Comparison of ENCODE assay signal across 1 cellular context in the genomic region with DNA sequence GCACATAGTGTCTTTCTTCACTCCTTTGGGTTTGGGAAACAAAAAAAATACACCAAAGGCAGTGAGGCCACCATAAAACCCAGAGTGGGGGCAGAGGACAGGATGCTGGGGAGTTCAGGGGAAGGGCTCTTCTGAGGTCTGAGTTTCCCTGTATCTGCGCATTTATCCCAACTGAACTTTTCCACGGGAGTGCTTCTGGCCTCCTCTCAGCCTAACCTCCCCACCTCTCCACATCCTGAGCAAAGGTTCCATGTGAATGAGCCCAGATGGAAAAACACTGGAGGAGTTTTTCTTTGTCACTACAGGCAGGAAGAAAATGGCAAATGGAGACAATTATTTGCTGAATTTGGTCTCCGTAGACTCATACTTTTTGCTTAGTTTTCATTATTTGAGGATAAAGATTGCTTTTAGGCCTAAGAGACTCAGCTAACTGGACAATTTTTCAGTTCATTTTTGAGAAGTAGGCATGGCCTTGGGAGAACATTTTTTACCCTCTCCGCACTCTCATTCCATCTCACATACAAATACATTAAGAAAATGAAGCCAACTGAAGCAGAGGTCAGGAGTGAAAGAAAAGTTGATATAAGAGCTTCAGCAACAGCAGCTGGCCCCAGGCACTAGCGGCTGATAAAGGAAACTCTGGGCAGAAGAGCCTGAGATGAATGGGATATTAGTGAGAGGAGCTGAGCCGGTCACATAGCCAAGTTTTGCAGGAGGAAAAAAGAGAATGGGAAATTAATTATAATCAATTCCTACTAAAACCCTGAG.
TF ChIP-seq lines count a peak whose summit lies in the region.

No MANE protein-coding gene starts in this region.

TF ChIP-seq in IMR-90, 13 proteins besides CTCF, POLR2A, EP300 and RAD21 (continued from another document):
- TF ChIP-seq, protein P1, sequence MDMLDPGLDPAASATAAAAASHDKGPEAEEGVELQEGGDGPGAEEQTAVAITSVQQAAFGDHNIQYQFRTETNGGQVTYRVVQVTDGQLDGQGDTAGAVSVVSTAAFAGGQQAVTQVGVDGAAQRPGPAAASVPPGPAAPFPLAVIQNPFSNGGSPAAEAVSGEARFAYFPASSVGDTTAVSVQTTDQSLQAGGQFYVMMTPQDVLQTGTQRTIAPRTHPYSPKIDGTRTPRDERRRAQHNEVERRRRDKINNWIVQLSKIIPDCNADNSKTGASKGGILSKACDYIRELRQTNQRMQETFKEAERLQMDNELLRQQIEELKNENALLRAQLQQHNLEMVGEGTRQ (IDR thresholded peaks at IDR 0.05; ENCODE audit: low read depth, low read length): no peak
- TF ChIP-seq, protein P2, sequence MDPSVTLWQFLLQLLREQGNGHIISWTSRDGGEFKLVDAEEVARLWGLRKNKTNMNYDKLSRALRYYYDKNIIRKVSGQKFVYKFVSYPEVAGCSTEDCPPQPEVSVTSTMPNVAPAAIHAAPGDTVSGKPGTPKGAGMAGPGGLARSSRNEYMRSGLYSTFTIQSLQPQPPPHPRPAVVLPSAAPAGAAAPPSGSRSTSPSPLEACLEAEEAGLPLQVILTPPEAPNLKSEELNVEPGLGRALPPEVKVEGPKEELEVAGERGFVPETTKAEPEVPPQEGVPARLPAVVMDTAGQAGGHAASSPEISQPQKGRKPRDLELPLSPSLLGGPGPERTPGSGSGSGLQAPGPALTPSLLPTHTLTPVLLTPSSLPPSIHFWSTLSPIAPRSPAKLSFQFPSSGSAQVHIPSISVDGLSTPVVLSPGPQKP (IDR thresholded peaks at IDR 0.05; ENCODE audit: borderline replicate concordance, low read depth, low read length): no peak
- no peak for TF ChIP-seq NFE2L2 (IDR thresholded peaks at IDR 0.05; ENCODE audit: low read depth, low read length)
